ENCODE assay signal across 10 cellular contexts in the genomic region with DNA sequence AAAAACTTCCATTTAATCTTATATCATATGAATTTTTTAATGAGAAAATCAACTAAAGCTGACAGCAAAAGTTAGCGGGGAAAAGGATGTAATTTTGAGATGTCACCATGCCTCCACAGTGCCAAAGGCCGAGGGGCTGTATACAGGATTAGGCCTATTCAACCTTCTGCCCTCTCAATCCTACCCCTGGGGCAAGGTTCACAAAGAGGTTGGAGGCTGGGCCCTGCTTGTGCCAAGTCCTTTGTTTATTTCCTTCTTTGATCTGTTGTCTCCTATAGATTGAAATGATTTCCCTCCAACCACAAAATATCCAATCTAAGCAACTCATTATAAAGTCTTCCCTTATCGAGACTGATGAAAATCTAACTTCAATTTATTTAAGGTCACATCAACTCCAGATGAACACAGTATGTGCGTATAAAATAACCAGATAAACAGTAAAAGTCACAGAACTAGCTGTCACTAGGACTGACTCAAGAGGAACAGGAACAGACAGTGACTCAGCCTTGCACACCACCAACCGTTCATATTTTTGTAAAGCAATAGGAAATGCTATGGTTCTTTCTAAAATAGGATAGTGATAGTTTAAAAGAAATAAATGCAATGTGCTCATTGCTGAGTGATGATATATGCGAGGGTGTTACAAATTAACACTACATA.
A peak's percentile ranks its signal among the peaks of the same experiment; 100 is the strongest.
DNase-seq lines count a peak whose midpoint lies in the region; ATAC-seq and TF ChIP-seq lines count a peak whose summit lies in the region.
"Had no signal": no experiment of that assay in that cellular context is flagged by ENCODE, and none has a peak within 500 bp of the region (broad histone marks: within the 10 kb centered on the region; RNA-seq: fewer than 3 reads in every experiment).

No MANE protein-coding gene starts in this region.

- peaks cover 32% of the 10 kb centered on the region for H3K36me3 Mint-ChIP-seq in activated T-helper 17 cell treated with anti-CD3 and anti-CD28 coated beads, Interleukin-2, amount 50 U/mL, for 72 hours (ENCODE audit: low read depth)

- H3K27ac ChIP-seq in BLaER1, result no peak overlapping the region
- peak overlapping the region; percentile 89 for H3K27ac ChIP-seq in HL-60 (replicated peaks)

- H3K9me3 Mint-ChIP-seq in activated T-helper 17 cell treated with anti-CD3 and anti-CD28 coated beads, Interleukin-2, amount 50 U/mL, for 72 hours, result no peaks in the 10 kb centered on the region
- H3K9me3 Mint-ChIP-seq: stimulated activated naive CD8-positive, alpha-beta T cell treated with anti-CD3 and anti-CD28 coated beads, Interleukin-15, amount 100 ng/mL, for 72 hours had no signal

- no peak overlapping the region for H3K4me3 Mint-ChIP-seq in activated T-helper 17 cell treated with anti-CD3 and anti-CD28 coated beads, Interleukin-2, amount 50 U/mL, for 72 hours
- H3K4me3 Mint-ChIP-seq: stimulated activated naive CD8-positive, alpha-beta T cell treated with anti-CD3 and anti-CD28 coated beads, Interleukin-15, amount 100 ng/mL, for 72 hours had no signal

- H3K27me3 ChIP-seq in BLaER1 (no peaks in the 10 kb centered on the region), HL-60 (ENCODE audit: insufficient read depth, poor library complexity, severe bottlenecking) (no peaks in the 10 kb centered on the region), BE2C (no peaks in the 10 kb centered on the region)

- no peaks in the 10 kb centered on the region for H4K20me1 ChIP-seq in BLaER1

- H3K4me1 Mint-ChIP-seq in activated T-helper 17 cell treated with anti-CD3 and anti-CD28 coated beads, Interleukin-2, amount 50 U/mL, for 72 hours, result peaks cover 5% of the 10 kb centered on the region

- DNase-seq in HL-60 (ENCODE audit: low read depth in 1 of 2, low spot score in 1 of 2) (peak; percentile 25 to 66), left lobe of liver (ENCODE audit: low spot score) (no peak), HK-2 (ENCODE audit: unreplicated experiment) (no peak), BE2C (no peak), cortex of kidney (lab: John Stamatoyannopoulos, UW) (no peak), erythroblast (lab: John Stamatoyannopoulos, UW) (no peak)
- DNase-seq: activated CD4-positive, alpha-beta T cell treated with anti-CD3 and anti-CD28 coated beads for 48 hours; stimulated activated naive CD8-positive, alpha-beta T cell treated with anti-CD3 and anti-CD28 coated beads, Interleukin-15, amount 100 ng/mL, for 72 hours had no signal

- ATAC-seq in activated T-helper 17 cell treated with anti-CD3 and anti-CD28 coated beads, Interleukin-2, amount 50 U/mL, for 72 hours (replicated peaks), result peak; percentile 65
- ATAC-seq in left lobe of liver, result peak; percentile 29
- ATAC-seq: stimulated activated naive CD8-positive, alpha-beta T cell treated with anti-CD3 and anti-CD28 coated beads, Interleukin-15, amount 100 ng/mL, for 72 hours had no signal

- no peaks in the 10 kb centered on the region for H3K4me1 ChIP-seq in BLaER1
- no peaks in the 10 kb centered on the region for H3K4me1 ChIP-seq in BE2C

- H3K36me3 ChIP-seq in BLaER1 (peaks cover 14% of the 10 kb centered on the region), BE2C (no peaks in the 10 kb centered on the region)

- no peak overlapping the region for H3K9ac ChIP-seq in BLaER1

- H3K4me2 ChIP-seq in BLaER1, result 0 out of 2 replicates have a peak overlapping the region, but pooled peaks have one; percentile 10

- H3K9me3 ChIP-seq in BLaER1 (no peaks in the 10 kb centered on the region), BE2C (no peaks in the 10 kb centered on the region)

- no peaks in the 10 kb centered on the region for H3K27me3 Mint-ChIP-seq in activated T-helper 17 cell treated with anti-CD3 and anti-CD28 coated beads, Interleukin-2, amount 50 U/mL, for 72 hours
- H3K27me3 Mint-ChIP-seq: stimulated activated naive CD8-positive, alpha-beta T cell treated with anti-CD3 and anti-CD28 coated beads, Interleukin-15, amount 100 ng/mL, for 72 hours had no signal

- TF ChIP-seq CTCF in HL-60 (IDR thresholded peaks at IDR 0.05; ENCODE audit: insufficient read depth, low read length) (no peak), BE2C (IDR thresholded peaks at IDR 0.05; ENCODE audit: low read depth, low read length) (no peak)

- TF ChIP-seq POLR2A in erythroblast (IDR thresholded peaks at IDR 0.05; ENCODE audit: low read length), result no peak

- H3K4me3 ChIP-seq in BLaER1 (no peak overlapping the region), HL-60 (replicated peaks; ENCODE audit: insufficient read depth, low read length) (no peak overlapping the region), BE2C (ENCODE audit: low read depth, low read length) (no peak overlapping the region)

- H3K27ac Mint-ChIP-seq in activated T-helper 17 cell treated with anti-CD3 and anti-CD28 coated beads, Interleukin-2, amount 50 U/mL, for 72 hours, result peak overlapping the region; percentile 4
- H3K27ac Mint-ChIP-seq: stimulated activated naive CD8-positive, alpha-beta T cell treated with anti-CD3 and anti-CD28 coated beads, Interleukin-15, amount 100 ng/mL, for 72 hours had no signal

Comparison
In these comparisons a context has a peak if more than half of its experiments do, and no peak if none do; other contexts are left out.
1. DNase-seq: peak in HL-60 (2 of 2); none in left lobe of liver (single experiment), HK-2 (single experiment), BE2C (single experiment), cortex of kidney (single experiment) and erythroblast (0 of 2).